In the genomic region with DNA sequence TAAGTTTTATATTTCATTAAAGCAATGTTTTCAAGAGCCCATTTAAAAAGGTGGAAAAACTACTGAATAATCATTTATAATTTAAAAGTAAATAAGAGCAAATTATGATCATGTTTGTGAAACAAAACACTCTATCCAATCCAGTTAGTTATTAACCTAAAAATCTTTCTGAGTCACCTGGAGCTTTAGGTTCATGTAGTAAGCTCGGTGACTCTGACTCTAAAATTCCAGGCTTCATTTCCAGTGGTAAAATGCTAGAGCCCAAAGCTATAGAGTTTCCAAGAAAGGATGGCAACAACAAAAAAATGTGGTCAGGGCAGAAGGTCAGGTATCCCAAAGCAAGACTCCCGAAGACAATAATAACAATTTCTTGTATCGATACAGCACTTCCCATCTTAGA, we compare ENCODE assay signal across 23 cellular contexts.
"Had no signal": no experiment of that assay in that cellular context is flagged by ENCODE, and none has a peak within 500 bp of the region (broad histone marks: within the 10 kb centered on the region; RNA-seq: fewer than 3 reads in every experiment).

No MANE protein-coding gene starts in this region.

- H3K27me3 ChIP-seq: colonic mucosa, esophagus squamous epithelium, gastrocnemius medialis, left lung had no signal

- H3K27ac ChIP-seq: colonic mucosa, epithelial cell of prostate, esophagus squamous epithelium, gastrocnemius medialis, heart right ventricle, left lung had no signal

- DNase-seq: colonic mucosa; cortex of kidney; effector CD8-positive, alpha-beta T cell; effector memory CD8-positive, alpha-beta T cell; endodermal cell; erythroblast; esophagus squamous epithelium; foreskin melanocyte; gastrocnemius medialis; glutamatergic neuron; head of caudate nucleus; heart right ventricle; hippocampal formation; left cardiac atrium; left lung; left ventricle myocardium superior; mesendoderm; midbrain had no signal

- ATAC-seq: effector memory CD8-positive, alpha-beta T cell; esophagus mucosa; gastrocnemius medialis; heart right ventricle; left cardiac atrium; left lung; left ventricle myocardium superior had no signal

- H3K4me3 Mint-ChIP-seq: dendritic cell treated with granulocyte-macrophage colony-stimulating factor and Interleukin-4, amounts not matched to agents 40 ng/mL and 50 ng/mL, for 4 days; effector memory CD8-positive, alpha-beta T cell; endodermal cell; memory B cell had no signal

- H3K36me3 Mint-ChIP-seq: memory B cell had no signal

- H3K36me3 ChIP-seq: colonic mucosa, esophagus squamous epithelium, gastrocnemius medialis, heart right ventricle, left lung had no signal

- H3K4me3 ChIP-seq: colonic mucosa, esophagus squamous epithelium, gastrocnemius medialis, heart right ventricle, left lung, lung had no signal

- H3K27ac Mint-ChIP-seq: dendritic cell treated with granulocyte-macrophage colony-stimulating factor and Interleukin-4, amounts not matched to agents 40 ng/mL and 50 ng/mL, for 4 days; effector memory CD8-positive, alpha-beta T cell; endodermal cell; memory B cell had no signal

- H3K9me3 ChIP-seq: colonic mucosa, esophagus squamous epithelium, gastrocnemius medialis, heart right ventricle, left lung had no signal

- H3K4me1 Mint-ChIP-seq: memory B cell had no signal

- H3K9me3 Mint-ChIP-seq: dendritic cell treated with granulocyte-macrophage colony-stimulating factor and Interleukin-4, amounts not matched to agents 40 ng/mL and 50 ng/mL, for 4 days; endodermal cell; memory B cell had no signal

- H3K4me1 ChIP-seq: colonic mucosa, esophagus squamous epithelium, gastrocnemius medialis, left lung had no signal
